ENCODE assay signal across 8 cellular contexts in the genomic region with DNA sequence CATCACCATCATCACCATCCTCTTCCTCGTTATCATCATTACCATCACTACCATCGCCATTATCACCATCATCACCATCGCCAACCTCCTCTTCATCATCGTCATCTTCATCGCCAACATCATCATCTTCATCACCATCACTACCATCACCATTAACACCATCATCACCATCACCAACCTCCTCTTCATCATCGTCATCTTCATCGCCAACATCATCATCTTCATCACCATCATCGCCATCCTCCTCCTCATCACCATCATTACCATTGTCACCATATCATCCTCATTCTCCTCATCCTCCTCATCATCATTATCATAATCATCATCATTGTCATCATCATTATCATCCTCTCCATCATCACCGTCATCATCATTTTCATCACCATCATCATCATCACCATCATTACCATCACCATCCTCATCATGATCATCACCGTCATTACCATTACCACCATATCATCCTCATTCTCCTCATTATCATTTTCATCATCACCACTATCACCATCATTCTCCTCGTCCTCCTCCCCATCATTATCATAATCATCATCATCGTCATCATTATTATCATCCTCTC.
"Had no signal": no experiment of that assay in that cellular context is flagged by ENCODE, and none has a peak within 500 bp of the region (broad histone marks: within the 10 kb centered on the region; RNA-seq: fewer than 3 reads in every experiment).

No MANE protein-coding gene starts in this region.

- H3K4me3 ChIP-seq: GM23338, HAP-1 had no signal

- H3K4me1 ChIP-seq: HAP-1 had no signal

- H3K36me3 ChIP-seq: HAP-1 had no signal

- ATAC-seq: GM23338, HCT116 had no signal

- H2AFZ ChIP-seq: GM23338 had no signal

- H3K4me3 Mint-ChIP-seq: GM23338 had no signal

- H3K9me3 ChIP-seq: HAP-1 had no signal

- H3K9me3 Mint-ChIP-seq: GM23338 had no signal

- H3K27ac ChIP-seq: KMS-11 had no signal

- DNase-seq: H7, IMR-90, Kasumi-1, KBM-7 had no signal

- H3K9ac ChIP-seq: KMS-11 had no signal

- H3K4me2 ChIP-seq: GM23338, KMS-11 had no signal

- H3K27ac Mint-ChIP-seq: GM23338 had no signal
